ENCODE assay signal across 28 cellular contexts in the genomic region with DNA sequence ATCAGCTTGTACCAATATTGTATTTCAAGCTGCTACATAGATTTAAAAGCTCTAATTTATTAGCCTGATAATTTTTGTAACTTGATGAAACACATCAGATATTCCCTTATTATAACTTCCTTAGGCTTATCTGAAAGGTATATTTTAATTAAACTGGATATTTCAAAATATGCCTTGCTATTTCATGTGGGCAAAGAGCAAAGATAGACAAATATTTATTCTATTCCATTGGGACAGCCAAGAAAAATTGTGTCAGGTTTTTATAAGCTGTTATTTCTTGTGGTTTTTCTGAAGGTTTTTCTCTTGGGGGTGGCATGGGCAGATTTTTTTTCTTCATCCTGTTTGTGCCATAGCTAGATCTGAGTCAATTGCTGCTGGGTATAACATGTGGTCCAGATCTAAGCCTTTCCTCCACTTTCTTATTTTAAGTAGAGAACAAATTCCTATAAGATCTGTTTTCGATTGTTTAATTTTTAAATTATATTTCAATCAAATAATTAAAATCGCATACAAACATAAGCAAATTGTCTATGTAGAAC.
"Had no signal": no experiment of that assay in that cellular context is flagged by ENCODE, and none has a peak within 500 bp of the region (broad histone marks: within the 10 kb centered on the region; RNA-seq: fewer than 3 reads in every experiment).

No MANE protein-coding gene starts in this region.

- H3K27ac ChIP-seq: breast epithelium, SK-N-MC had no signal

- H3K4me3 ChIP-seq: breast epithelium, SK-N-MC had no signal

- H3K27me3 ChIP-seq: breast epithelium had no signal

- DNase-seq: activated CD4-positive, alpha-beta memory T cell treated with anti-CD3 and anti-CD28 coated beads, Interleukin-2, amount 10 ng/mL, durations not matched to agents 7 days and 5 days; activated CD4-positive, alpha-beta T cell treated with anti-CD3 and anti-CD28 coated beads, Interleukin-2, amount 10 ng/mL, durations not matched to agents 7 days and 5 days; activated CD4-positive, CD25-positive, alpha-beta regulatory T cell; activated gamma-delta T cell; activated naive CD4-positive, alpha-beta T cell treated with anti-CD3 and anti-CD28 coated beads for 36 hours; activated T-cell treated with anti-CD3 and anti-CD28 coated beads for 4 hours; activated T-cell treated with anti-CD3 and anti-CD28 coated beads, Interleukin-2, amount 50 U/mL, for 48 hours; caudate nucleus; Kasumi-1; MV-4-11; NCI-H1092 treated with DMSO at 0.1 percent for 48 hours; NCI-H1417 treated with DMSO at 0.1 percent for 48 hours; NCI-H1694; NCI-H2029; NCI-H2107; NCI-H2171 treated with DMSO at 0.1 percent for 48 hours; NCI-H226; NCI-H526 treated with DMSO at 0.1 percent for 48 hours; NCI-H82; RPMI8226; T-cell; T-helper 2 cell; T1000 had no signal

- ATAC-seq: activated T-helper 17 cell treated with anti-CD3 and anti-CD28 coated beads, Interleukin-2, amount 50 U/mL, for 72 hours; Panc1; Right ventricle myocardium inferior; T-cell had no signal

- H3K36me3 ChIP-seq: breast epithelium had no signal

- H3K9me3 ChIP-seq: breast epithelium had no signal

- H3K4me1 ChIP-seq: breast epithelium had no signal
